27 cellular contexts compared by ENCODE assay signal in genomic region chr11:2866178-2866577, GRCh38.
"Had no signal": no experiment of that assay in that cellular context is flagged by ENCODE, and none has a peak within 500 bp of the region (broad histone marks: within the 10 kb centered on the region; RNA-seq: fewer than 3 reads in every experiment).

No MANE protein-coding gene starts in this region.

- ATAC-seq: left colon; left lung; natural killer cell; pancreas; right cardiac atrium; stimulated activated effector memory CD8-positive, alpha-beta T cell treated with anti-CD3 and anti-CD28 coated beads, Interleukin-12 subunit alpha, Interleukin-12 subunit beta, amount 100 ng/mL, for 72 hours had no signal

- H3K36me3 ChIP-seq: left lung, pancreas, prostate gland, sigmoid colon, spleen, suprapubic skin, thoracic aorta, tibial artery, uterus had no signal

- H3K4me1 ChIP-seq: pancreas, prostate gland had no signal

- H3K27ac ChIP-seq: left lung, pancreas, prostate gland, sigmoid colon, spleen, suprapubic skin, thoracic aorta, tibial artery, uterus had no signal

- DNase-seq: hippocampal formation; left colon; left lung; mesendoderm; naive B cell; natural killer cell; nephron progenitor cell; nucleus accumbens; pancreas; posterior cingulate gyrus; retina; right cardiac atrium; sigmoid colon; small intestine; spleen; stimulated activated CD4-positive, alpha-beta T cell treated with anti-CD3 and anti-CD28 coated beads, Interleukin-4, amount 100 ng/mL, for 24 hours; stimulated activated naive CD4-positive, alpha-beta T cell; tibial artery; uterus had no signal

- FAIRE-seq: keratinocyte, pancreas, small intestine had no signal

- H3K27ac Mint-ChIP-seq: mesothelial cell of epicardium; naive B cell; natural killer cell; nephron progenitor cell; stimulated activated effector memory CD8-positive, alpha-beta T cell treated with anti-CD3 and anti-CD28 coated beads, Interleukin-12 subunit alpha, Interleukin-12 subunit beta, amount 100 ng/mL, for 72 hours; stimulated activated naive CD8-positive, alpha-beta T cell treated with anti-CD3 and anti-CD28 coated beads, Interleukin-15, Interleukin-2, amounts not matched to agents 100 ng/mL and 50 ng/mL, for 24 hours had no signal

- H3K9me3 Mint-ChIP-seq: mesothelial cell of epicardium; natural killer cell; nephron progenitor cell; stimulated activated effector memory CD8-positive, alpha-beta T cell treated with anti-CD3 and anti-CD28 coated beads, Interleukin-12 subunit alpha, Interleukin-12 subunit beta, amount 100 ng/mL, for 72 hours; stimulated activated naive CD8-positive, alpha-beta T cell treated with anti-CD3 and anti-CD28 coated beads, Interleukin-15, Interleukin-2, amounts not matched to agents 100 ng/mL and 50 ng/mL, for 24 hours had no signal

- H3K4me3 ChIP-seq: left lung, lung, pancreas, prostate gland, sigmoid colon, spleen, suprapubic skin, thoracic aorta, tibial artery, uterus had no signal

- H3K9me3 ChIP-seq: left lung, pancreas, prostate gland, sigmoid colon, suprapubic skin, thoracic aorta, tibial artery, uterus had no signal

- H3K4me3 Mint-ChIP-seq: mesothelial cell of epicardium; natural killer cell; nephron progenitor cell; stimulated activated effector memory CD8-positive, alpha-beta T cell treated with anti-CD3 and anti-CD28 coated beads, Interleukin-12 subunit alpha, Interleukin-12 subunit beta, amount 100 ng/mL, for 72 hours; stimulated activated naive CD8-positive, alpha-beta T cell treated with anti-CD3 and anti-CD28 coated beads, Interleukin-15, Interleukin-2, amounts not matched to agents 100 ng/mL and 50 ng/mL, for 24 hours had no signal

- H3K36me3 Mint-ChIP-seq: mesothelial cell of epicardium, natural killer cell had no signal
